ENCODE assay signal across 9 cellular contexts in the genomic region with DNA sequence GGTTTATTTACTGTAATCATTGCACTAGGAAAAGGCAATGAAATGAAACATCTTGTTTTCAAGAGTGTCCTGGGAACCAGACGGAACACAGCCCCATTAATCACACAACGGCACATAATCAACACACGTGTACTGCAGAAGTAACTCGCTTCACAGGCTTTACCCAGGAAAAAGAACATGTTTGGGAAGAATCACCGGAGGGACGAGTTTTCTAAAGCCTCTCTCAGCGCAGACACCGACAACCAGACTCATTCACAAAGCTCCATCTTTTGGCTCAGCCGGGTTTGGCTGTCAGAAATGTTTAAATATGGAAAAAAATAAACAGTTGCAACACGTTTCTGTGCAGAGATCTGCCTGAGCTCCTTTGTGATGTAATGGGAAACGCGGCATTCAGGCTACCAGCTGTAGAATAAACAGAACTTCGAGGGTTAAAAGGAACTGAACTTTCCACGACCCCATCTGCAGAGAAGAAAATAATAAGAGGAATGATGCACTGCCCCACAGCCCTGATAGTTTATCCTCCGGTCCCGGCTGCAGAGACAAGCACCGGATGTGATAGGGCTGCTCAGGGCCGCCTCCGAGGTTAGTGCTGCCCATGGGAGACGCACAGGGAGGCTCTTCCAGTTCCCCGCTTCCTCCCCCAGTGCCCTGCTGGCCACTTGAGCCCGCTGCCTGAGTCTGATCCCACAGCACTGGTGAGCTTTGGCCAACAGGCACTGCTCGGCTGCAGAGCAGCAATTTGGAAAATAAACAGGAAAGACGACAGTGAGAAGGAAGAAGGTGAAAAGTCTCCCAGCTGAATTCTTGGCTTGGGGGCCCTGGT.
DNase-seq lines count a peak whose midpoint lies in the region; ATAC-seq and TF ChIP-seq lines count a peak whose summit lies in the region.
"Had no signal": no experiment of that assay in that cellular context is flagged by ENCODE, and none has a peak within 500 bp of the region (broad histone marks: within the 10 kb centered on the region; RNA-seq: fewer than 3 reads in every experiment).

No MANE protein-coding gene starts in this region.

- WGBS in adrenal gland, 4 donors: 23 to 32% (median 28%) methylated on average over 21 to 24 of the region's 24 CpGs

- POLR2A ChIA-PET in A673 (lab: Charles Lee; ENCODE audit: low non-redundant PET): no interaction called here

- peak in 1 of 2 donors; percentile 57 for TF ChIP-seq POLR2A in adrenal gland (IDR thresholded peaks at IDR 0.05)

- peaks cover 49 to 76% of the 10 kb centered on the region in 2 donors for H3K4me1 ChIP-seq in adrenal gland (replicated peaks in 1 of 2)
- H3K4me1 ChIP-seq in skeletal muscle satellite cell (ENCODE audit: control insufficient read depth, insufficient read depth, low read length): peaks cover 79% of the 10 kb centered on the region
- H3K4me1 ChIP-seq in A673 (ENCODE audit: insufficient read depth, low read length, poor library complexity, severe bottlenecking): peaks cover 23% of the 10 kb centered on the region

- H3K27me3 ChIP-seq in adrenal gland (no peaks in the 10 kb centered on the region), skeletal muscle satellite cell (ENCODE audit: control insufficient read depth, insufficient read depth, low read length) (no peaks in the 10 kb centered on the region), A673 (replicated peaks; ENCODE audit: insufficient read depth, low read depth, low read length, poor library complexity) (no peaks in the 10 kb centered on the region)

- peak; percentile 95 for DNase-seq in HCEC 1CT
- peak; percentile 51 to 89 (median 85) for DNase-seq in adrenal gland
- peak; percentile 84 for DNase-seq in left ventricle myocardium superior
- no peak for DNase-seq in stimulated activated CD8-positive, alpha-beta memory T cell treated with anti-CD3 and anti-CD28 coated beads, Interleukin-4, amount 100 ng/mL, for 48 hours
- DNase-seq in A673 (ENCODE audit: low spot score): no peak
- no peak for DNase-seq in NCI-H1694 (lab: John Stamatoyannopoulos, UW)
- DNase-seq in activated naive CD4-positive, alpha-beta T cell treated with Interleukin-2 at 50 U/mL for 16 hours: no peak
- DNase-seq: activated effector memory CD4-positive, alpha-beta T cell treated with anti-CD3 and anti-CD28 coated beads, Interleukin-2, amount 50 U/mL, for 16 hours had no signal

- CTCF ChIA-PET in A673 (lab: Charles Lee): no interaction called here

- peaks cover 0 to 5% of the 10 kb centered on the region in 2 donors for H3K36me3 ChIP-seq in adrenal gland (replicated peaks in 1 of 2)
- H3K36me3 ChIP-seq in skeletal muscle satellite cell (ENCODE audit: insufficient read depth, low read length): peaks cover 8% of the 10 kb centered on the region
- H3K36me3 ChIP-seq in A673 (ENCODE audit: insufficient read depth, low read length, poor library complexity, severe bottlenecking): peaks cover 1% of the 10 kb centered on the region

- intact Hi-C loops in adrenal gland (cut with DNase I) (loop anchor here in 1 of 2 donors (10.0 kb wide), 1 partner anchor 120 kb away; a partner anchor contains a TSS), left ventricle myocardium superior (cut with micrococcal nuclease) (no loop called here), A673 (cut with micrococcal nuclease; ENCODE audit: unreplicated experiment) (no loop called here)

- ATAC-seq in left ventricle myocardium superior: peak; percentile 41

- H3K4me3 ChIP-seq in adrenal gland (peak overlapping the region in 1 of 4 donors; percentile 16), skeletal muscle satellite cell (ENCODE audit: low read length) (peak overlapping the region; percentile 38), A673 (ENCODE audit: low read depth, low read length, poor library complexity, severe bottlenecking) (no peak overlapping the region)

- H3K4me2 ChIP-seq in skeletal muscle satellite cell (ENCODE audit: low read length): peak overlapping the region; percentile 73

- BruUV-seq in A673 (replicated peaks; lab: Mats Ljungman, UMichigan): no TSS peak

- H3K9ac ChIP-seq in skeletal muscle satellite cell (ENCODE audit: low read depth, low read length): peak overlapping the region; percentile 59

- H3K9me3 ChIP-seq in adrenal gland (replicated peaks in 1 of 3) (no peaks in the 10 kb centered on the region), skeletal muscle satellite cell (replicated peaks; ENCODE audit: low read length) (no peaks in the 10 kb centered on the region), A673 (ENCODE audit: low read depth, low read length, poor library complexity, severe bottlenecking) (no peaks in the 10 kb centered on the region)

- TF ChIP-seq CTCF in adrenal gland (IDR thresholded peaks at IDR 0.05) (peak in 4 of 6 experiments; percentile 7 to 45 (median 28)), A673 (conservative IDR thresholded peaks at IDR 0.05; ENCODE audit: low read depth, low read length) (no peak)

- H3K27ac ChIP-seq in adrenal gland (peak overlapping the region; percentile 19 to 94 (median 84)), A673 (ENCODE audit: low read depth, low read length, poor library complexity, severe bottlenecking) (no peak overlapping the region)

Comparison
In these comparisons a context has a peak if more than half of its experiments do, and no peak if none do; other contexts are left out.
1. DNase-seq: peak in HCEC 1CT (single experiment), adrenal gland (7 of 7) and left ventricle myocardium superior (single experiment); none in stimulated activated CD8-positive, alpha-beta memory T cell treated with anti-CD3 and anti-CD28 coated beads, Interleukin-4, amount 100 ng/mL, for 48 hours (single experiment), A673 (single experiment), NCI-H1694 (single experiment) and activated naive CD4-positive, alpha-beta T cell treated with Interleukin-2 at 50 U/mL for 16 hours (single experiment).